9 cellular contexts compared by ENCODE assay signal in the genomic region with DNA sequence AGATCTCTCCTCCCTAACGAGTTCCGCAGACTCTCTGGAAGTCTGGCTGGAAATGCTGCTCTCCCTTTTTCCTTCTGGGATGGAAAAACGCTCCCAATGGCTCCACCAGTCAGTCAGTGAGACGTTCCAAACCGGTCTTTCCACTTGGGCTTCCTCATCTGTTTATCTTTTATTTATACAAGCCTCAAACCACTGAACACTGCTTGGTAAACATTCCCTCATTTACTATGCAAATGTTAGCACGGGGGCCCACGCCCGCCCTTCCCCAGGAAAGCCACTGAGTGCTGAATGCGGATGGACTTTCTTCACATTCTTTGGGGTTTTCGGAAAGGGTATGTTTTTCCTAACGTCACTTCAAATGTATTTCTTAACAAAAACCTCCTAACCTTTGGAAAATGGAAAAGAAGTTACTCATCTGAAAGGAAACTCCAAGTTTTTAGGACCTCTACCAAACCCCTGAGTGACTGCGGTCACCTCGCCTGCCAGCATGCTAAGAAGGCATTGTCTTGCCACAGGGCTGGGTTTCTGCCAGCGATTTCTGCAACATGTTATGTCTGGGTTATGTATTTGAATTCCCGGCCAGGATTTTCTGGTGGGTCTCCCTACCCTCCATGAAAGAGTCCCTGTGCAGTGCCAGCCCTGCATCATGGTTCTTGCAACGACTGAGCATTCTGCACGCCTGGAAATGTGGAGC.
A peak's percentile ranks its signal among the peaks of the same experiment; 100 is the strongest.
DNase-seq lines count a peak whose midpoint lies in the region; ATAC-seq and TF ChIP-seq lines count a peak whose summit lies in the region.
"Had no signal": no experiment of that assay in that cellular context is flagged by ENCODE, and none has a peak within 500 bp of the region (broad histone marks: within the 10 kb centered on the region; RNA-seq: fewer than 3 reads in every experiment).

No MANE protein-coding gene starts in this region.

- no peaks in the 10 kb centered on the region for H3K36me3 ChIP-seq in mucosa of stomach (ENCODE audit: control insufficient read depth, insufficient read depth, low read length)

- H3K4me3 ChIP-seq in cardiac fibroblast (replicated peaks in 1 of 2; ENCODE audit: low read depth in 2 of 2, low read length in 2 of 2) (no peak overlapping the region), mucosa of stomach (ENCODE audit: low read length) (no peak overlapping the region)

- ATAC-seq in HG03097 (IDR thresholded peaks at IDR 0.05; ENCODE audit: low FRiP score, unreplicated experiment) (no peak), HG03469 (IDR thresholded peaks at IDR 0.05; ENCODE audit: unreplicated experiment) (no peak)

- no peaks in the 10 kb centered on the region for H3K9me3 ChIP-seq in mucosa of stomach (ENCODE audit: control insufficient read depth, low read length)

- H3K27me3 ChIP-seq in mucosa of stomach (ENCODE audit: control insufficient read depth, insufficient read depth, low read length): no peaks in the 10 kb centered on the region

- DNase-seq in COLO668 (lab: John Stamatoyannopoulos, UW; ENCODE audit: unreplicated experiment) (peak; percentile 92), NCI-H1417 treated with DMSO at 0.1 percent for 48 hours (lab: John Stamatoyannopoulos, UW) (peak; percentile 61), cardiac fibroblast (ENCODE audit: low read depth in 2 of 2) (peak; percentile 31 to 67), GM20000 (ENCODE audit: low spot score) (no peak), middle frontal gyrus (ENCODE audit: extremely low spot score, low spot score) (no peak)
- DNase-seq: hippocampal formation had no signal

- TF ChIP-seq CTCF in cardiac fibroblast (IDR thresholded peaks at IDR 0.05; ENCODE audit: low read depth, low read length) (no peak), GM20000 (IDR thresholded peaks at IDR 0.05; ENCODE audit: extremely low read depth, missing control alignments) (no peak)

- H3K9ac ChIP-seq in mucosa of stomach (ENCODE audit: low read length): peak overlapping the region; percentile 32

- H3K4me1 ChIP-seq in mucosa of stomach (ENCODE audit: control insufficient read depth, insufficient read depth, low read length): peaks cover 51% of the 10 kb centered on the region

Comparison
In these comparisons a context has a peak if more than half of its experiments do, and no peak if none do; other contexts are left out.
1. DNase-seq: peak in COLO668 (single experiment), NCI-H1417 treated with DMSO at 0.1 percent for 48 hours (single experiment) and cardiac fibroblast (2 of 2); none in GM20000 (single experiment) and middle frontal gyrus (single experiment).